Comparison of ENCODE assay signal across 1 cellular context in the genomic region with DNA sequence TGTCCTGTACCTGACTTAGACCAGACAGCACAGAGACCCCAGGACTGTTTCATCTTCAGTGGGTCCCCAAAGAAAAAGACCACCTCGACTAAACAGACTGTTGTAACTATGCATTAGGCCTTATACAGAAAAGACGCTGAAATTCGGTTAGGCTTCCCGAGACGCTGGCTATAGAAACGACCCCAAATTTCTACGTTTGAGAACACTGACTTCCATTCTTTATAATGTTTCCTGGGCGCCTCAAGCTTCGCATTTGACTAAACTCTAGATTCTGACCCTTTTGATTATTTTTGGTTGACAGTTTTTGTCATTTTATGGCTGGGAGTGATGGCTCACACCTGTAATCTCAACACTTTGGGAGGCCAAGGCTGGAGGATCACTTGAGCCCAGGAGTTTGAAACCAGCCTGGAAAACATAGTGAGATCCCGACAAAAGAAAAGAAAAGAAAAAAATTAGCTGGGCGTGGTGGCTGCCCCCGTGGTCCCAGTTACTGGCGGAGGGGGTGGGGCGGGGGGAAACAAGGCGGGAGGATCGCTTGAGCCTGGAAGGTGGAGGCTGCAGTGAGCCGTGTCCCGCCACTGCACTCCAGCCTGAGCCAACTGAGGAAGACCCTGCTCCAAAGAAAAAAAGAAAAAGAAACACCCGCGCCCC.
TF ChIP-seq lines count a peak whose summit lies in the region.

No MANE protein-coding gene starts in this region.

TF ChIP-seq in HEK293, 187 proteins besides CTCF, POLR2A, EP300 and RAD21 (continued from another document):
- TF ChIP-seq ZNF561 (tag by site-specific recombination; IDR thresholded peaks at IDR 0.05; ENCODE audit: borderline replicate concordance) (no peak), ZNF324 (tag by site-specific recombination; IDR thresholded peaks at IDR 0.05) (0 out of 2 replicates have a peak, but pooled peaks have one; percentile 37), KLF7 (tag by site-specific recombination; IDR thresholded peaks at IDR 0.05; ENCODE audit: borderline replicate concordance) (peak; percentile 36; the same call in 1 of the 2 replicates), ZNF521 (tag by site-specific recombination; IDR thresholded peaks at IDR 0.05) (no peak)
- TF ChIP-seq, protein P1, sequence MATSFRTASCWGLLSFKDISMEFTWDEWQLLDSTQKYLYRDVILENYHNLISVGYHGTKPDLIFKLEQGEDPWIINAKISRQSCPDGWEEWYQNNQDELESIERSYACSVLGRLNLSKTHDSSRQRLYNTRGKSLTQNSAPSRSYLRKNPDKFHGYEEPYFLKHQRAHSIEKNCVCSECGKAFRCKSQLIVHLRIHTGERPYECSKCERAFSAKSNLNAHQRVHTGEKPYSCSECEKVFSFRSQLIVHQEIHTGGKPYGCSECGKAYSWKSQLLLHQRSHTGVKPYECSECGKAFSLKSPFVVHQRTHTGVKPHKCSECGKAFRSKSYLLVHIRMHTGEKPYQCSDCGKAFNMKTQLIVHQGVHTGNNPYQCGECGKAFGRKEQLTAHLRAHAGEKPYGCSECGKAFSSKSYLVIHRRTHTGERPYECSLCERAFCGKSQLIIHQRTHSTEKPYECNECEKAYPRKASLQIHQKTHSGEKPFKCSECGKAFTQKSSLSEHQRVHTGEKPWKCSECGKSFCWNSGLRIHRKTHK (tag by site-specific recombination; IDR thresholded peaks at IDR 0.05), result no peak
- TF ChIP-seq, protein P2, sequence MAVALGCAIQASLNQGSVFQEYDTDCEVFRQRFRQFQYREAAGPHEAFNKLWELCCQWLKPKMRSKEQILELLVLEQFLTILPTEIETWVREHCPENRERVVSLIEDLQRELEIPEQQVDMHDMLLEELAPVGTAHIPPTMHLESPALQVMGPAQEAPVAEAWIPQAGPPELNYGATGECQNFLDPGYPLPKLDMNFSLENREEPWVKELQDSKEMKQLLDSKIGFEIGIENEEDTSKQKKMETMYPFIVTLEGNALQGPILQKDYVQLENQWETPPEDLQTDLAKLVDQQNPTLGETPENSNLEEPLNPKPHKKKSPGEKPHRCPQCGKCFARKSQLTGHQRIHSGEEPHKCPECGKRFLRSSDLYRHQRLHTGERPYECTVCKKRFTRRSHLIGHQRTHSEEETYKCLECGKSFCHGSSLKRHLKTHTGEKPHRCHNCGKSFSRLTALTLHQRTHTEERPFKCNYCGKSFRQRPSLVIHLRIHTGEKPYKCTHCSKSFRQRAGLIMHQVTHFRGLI (tag by site-specific recombination; IDR thresholded peaks at IDR 0.05), result no peak
- TF ChIP-seq, protein P3, sequence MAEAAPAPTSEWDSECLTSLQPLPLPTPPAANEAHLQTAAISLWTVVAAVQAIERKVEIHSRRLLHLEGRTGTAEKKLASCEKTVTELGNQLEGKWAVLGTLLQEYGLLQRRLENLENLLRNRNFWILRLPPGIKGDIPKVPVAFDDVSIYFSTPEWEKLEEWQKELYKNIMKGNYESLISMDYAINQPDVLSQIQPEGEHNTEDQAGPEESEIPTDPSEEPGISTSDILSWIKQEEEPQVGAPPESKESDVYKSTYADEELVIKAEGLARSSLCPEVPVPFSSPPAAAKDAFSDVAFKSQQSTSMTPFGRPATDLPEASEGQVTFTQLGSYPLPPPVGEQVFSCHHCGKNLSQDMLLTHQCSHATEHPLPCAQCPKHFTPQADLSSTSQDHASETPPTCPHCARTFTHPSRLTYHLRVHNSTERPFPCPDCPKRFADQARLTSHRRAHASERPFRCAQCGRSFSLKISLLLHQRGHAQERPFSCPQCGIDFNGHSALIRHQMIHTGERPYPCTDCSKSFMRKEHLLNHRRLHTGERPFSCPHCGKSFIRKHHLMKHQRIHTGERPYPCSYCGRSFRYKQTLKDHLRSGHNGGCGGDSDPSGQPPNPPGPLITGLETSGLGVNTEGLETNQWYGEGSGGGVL (tag by site-specific recombination; IDR thresholded peaks at IDR 0.05), result peak; percentile 30
- TF ChIP-seq, protein P4, sequence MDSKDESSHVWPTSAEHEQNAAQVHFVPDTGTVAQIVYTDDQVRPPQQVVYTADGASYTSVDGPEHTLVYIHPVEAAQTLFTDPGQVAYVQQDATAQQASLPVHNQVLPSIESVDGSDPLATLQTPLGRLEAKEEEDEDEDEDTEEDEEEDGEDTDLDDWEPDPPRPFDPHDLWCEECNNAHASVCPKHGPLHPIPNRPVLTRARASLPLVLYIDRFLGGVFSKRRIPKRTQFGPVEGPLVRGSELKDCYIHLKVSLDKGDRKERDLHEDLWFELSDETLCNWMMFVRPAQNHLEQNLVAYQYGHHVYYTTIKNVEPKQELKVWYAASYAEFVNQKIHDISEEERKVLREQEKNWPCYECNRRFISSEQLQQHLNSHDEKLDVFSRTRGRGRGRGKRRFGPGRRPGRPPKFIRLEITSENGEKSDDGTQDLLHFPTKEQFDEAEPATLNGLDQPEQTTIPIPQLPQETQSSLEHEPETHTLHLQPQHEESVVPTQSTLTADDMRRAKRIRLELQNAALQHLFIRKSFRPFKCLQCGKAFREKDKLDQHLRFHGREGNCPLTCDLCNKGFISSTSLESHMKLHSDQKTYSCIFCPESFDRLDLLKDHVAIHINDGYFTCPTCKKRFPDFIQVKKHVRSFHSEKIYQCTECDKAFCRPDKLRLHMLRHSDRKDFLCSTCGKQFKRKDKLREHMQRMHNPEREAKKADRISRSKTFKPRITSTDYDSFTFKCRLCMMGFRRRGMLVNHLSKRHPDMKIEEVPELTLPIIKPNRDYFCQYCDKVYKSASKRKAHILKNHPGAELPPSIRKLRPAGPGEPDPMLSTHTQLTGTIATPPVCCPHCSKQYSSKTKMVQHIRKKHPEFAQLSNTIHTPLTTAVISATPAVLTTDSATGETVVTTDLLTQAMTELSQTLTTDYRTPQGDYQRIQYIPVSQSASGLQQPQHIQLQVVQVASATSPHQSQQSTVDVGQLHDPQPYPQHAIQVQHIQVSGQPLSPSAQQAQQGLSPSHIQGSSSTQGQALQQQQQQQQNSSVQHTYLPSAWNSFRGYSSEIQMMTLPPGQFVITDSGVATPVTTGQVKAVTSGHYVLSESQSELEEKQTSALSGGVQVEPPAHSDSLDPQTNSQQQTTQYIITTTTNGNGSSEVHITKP (tag by site-specific recombination; IDR thresholded peaks at IDR 0.05), result no peak
- TF ChIP-seq, protein P5, sequence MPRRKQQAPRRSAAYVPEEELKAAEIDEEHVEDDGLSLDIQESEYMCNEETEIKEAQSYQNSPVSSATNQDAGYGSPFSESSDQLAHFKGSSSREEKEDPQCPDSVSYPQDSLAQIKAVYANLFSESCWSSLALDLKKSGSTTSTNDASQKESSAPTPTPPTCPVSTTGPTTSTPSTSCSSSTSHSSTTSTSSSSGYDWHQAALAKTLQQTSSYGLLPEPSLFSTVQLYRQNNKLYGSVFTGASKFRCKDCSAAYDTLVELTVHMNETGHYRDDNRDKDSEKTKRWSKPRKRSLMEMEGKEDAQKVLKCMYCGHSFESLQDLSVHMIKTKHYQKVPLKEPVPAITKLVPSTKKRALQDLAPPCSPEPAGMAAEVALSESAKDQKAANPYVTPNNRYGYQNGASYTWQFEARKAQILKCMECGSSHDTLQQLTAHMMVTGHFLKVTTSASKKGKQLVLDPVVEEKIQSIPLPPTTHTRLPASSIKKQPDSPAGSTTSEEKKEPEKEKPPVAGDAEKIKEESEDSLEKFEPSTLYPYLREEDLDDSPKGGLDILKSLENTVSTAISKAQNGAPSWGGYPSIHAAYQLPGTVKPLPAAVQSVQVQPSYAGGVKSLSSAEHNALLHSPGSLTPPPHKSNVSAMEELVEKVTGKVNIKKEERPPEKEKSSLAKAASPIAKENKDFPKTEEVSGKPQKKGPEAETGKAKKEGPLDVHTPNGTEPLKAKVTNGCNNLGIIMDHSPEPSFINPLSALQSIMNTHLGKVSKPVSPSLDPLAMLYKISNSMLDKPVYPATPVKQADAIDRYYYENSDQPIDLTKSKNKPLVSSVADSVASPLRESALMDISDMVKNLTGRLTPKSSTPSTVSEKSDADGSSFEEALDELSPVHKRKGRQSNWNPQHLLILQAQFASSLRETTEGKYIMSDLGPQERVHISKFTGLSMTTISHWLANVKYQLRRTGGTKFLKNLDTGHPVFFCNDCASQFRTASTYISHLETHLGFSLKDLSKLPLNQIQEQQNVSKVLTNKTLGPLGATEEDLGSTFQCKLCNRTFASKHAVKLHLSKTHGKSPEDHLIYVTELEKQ (tag by site-specific recombination; IDR thresholded peaks at IDR 0.05; ENCODE audit: borderline replicate concordance), result no peak
